Comparison of ENCODE assay signal across 23 cellular contexts in the genomic region with DNA sequence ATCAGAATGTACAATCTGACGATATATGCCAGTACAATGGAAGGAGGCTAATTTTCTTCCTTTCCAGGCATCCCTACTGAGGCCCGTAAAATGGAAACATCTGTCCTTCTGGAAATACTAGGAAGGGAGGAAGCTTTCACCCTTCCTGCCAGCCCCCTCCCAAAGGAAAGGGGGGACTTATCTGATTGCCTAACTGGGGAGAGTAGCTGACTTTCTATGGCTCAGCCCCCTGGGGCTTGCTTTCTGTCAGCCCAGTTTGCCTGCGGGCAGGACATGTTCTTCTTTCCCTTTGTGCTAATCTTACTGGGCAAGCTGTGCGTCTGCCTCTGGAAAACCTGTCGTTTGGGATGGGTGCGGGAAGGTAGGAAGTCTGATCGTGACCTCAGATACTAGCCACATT.
A peak's percentile ranks its signal among the peaks of the same experiment; 100 is the strongest.
DNase-seq lines count a peak whose midpoint lies in the region; ATAC-seq and TF ChIP-seq lines count a peak whose summit lies in the region.
"Had no signal": no experiment of that assay in that cellular context is flagged by ENCODE, and none has a peak within 500 bp of the region (broad histone marks: within the 10 kb centered on the region; RNA-seq: fewer than 3 reads in every experiment).

No MANE protein-coding gene starts in this region.

- ATAC-seq in lower lobe of right lung: no peak
- ATAC-seq: PC-3 had no signal

- H3K27ac Mint-ChIP-seq in glutamatergic neuron (ENCODE audit: unreplicated experiment): peak overlapping the region; percentile 2
- H3K27ac Mint-ChIP-seq in neural crest cell (ENCODE audit: unreplicated experiment): peak overlapping the region; percentile 31
- H3K27ac Mint-ChIP-seq: CD4-positive, CD25-positive, alpha-beta regulatory T cell; HFFc6 had no signal

- no peak overlapping the region for H3K9ac ChIP-seq in SK-N-MC (ENCODE audit: insufficient read length)
- H3K9ac ChIP-seq: BLaER1 had no signal

- DNase-seq in A673 (ENCODE audit: low spot score) (peak; percentile 33), SK-N-MC (ENCODE audit: low read depth, low spot score) (peak; percentile 48), glutamatergic neuron (peak; percentile 32), neural crest cell (ENCODE audit: low read depth, low spot score) (no peak), EL (no peak), lower lobe of right lung (no peak)
- no peak for DNase-seq in activated T-cell treated with anti-CD3 and anti-CD28 coated beads, Interleukin-2, amount 50 U/mL, for 48 hours
- DNase-seq: 8988T; CD4-positive, CD25-positive, alpha-beta regulatory T cell; DMS53; GF-D8; GOT3; HFFc6; Kasumi-1; NCI-H1092 treated with DMSO at 0.1 percent for 48 hours; NCI-H1436 treated with DMSO at 0.1 percent for 48 hours; NCI-H1930; NCI-H2107; NCI-H524; NK-92 treated with Interleukin-12 subunit alpha and Interleukin-12 subunit beta, amount 100 ng/mL, for 24 hours; PC-3 had no signal

- POLR2A ChIA-PET in A673 (lab: Charles Lee; ENCODE audit: low non-redundant PET): no interaction called here

- TF ChIP-seq CTCF in A673 (conservative IDR thresholded peaks at IDR 0.05; ENCODE audit: low read depth, low read length) (no peak), glutamatergic neuron (IDR thresholded peaks at IDR 0.05; ENCODE audit: partially characterized antibody, unreplicated experiment) (no peak), neural crest cell (conservative IDR thresholded peaks at IDR 0.05) (no peak), lower lobe of right lung (IDR thresholded peaks at IDR 0.05) (no peak)

- H3K27ac ChIP-seq in A673 (ENCODE audit: low read depth, low read length, poor library complexity, severe bottlenecking): no peak overlapping the region
- H3K27ac ChIP-seq in SK-N-MC: peak overlapping the region; percentile 34; the same call in 1 of the 2 replicates
- no peak overlapping the region for H3K27ac ChIP-seq in lower lobe of right lung
- H3K27ac ChIP-seq: BLaER1 had no signal

- H3K36me3 Mint-ChIP-seq in glutamatergic neuron (ENCODE audit: unreplicated experiment) (no peaks in the 10 kb centered on the region), neural crest cell (ENCODE audit: low read depth) (no peaks in the 10 kb centered on the region)
- H3K36me3 Mint-ChIP-seq: CD4-positive, CD25-positive, alpha-beta regulatory T cell had no signal

- no peak overlapping the region for H3K4me3 ChIP-seq in A673 (ENCODE audit: low read depth, low read length, poor library complexity, severe bottlenecking)
- peak overlapping the region; percentile 47 for H3K4me3 ChIP-seq in SK-N-MC
- no peak overlapping the region for H3K4me3 ChIP-seq in lower lobe of right lung
- H3K4me3 ChIP-seq: BLaER1, HAP-1 had no signal

- H3K27me3 ChIP-seq in A673 (replicated peaks; ENCODE audit: insufficient read depth, low read depth, low read length, poor library complexity): no peaks in the 10 kb centered on the region
- H3K27me3 ChIP-seq in lower lobe of right lung (ENCODE audit: low read depth): no peaks in the 10 kb centered on the region
- H3K27me3 ChIP-seq: BLaER1 had no signal

- BruUV-seq in A673 (replicated peaks; lab: Mats Ljungman, UMichigan): no TSS peak

- H3K9me3 Mint-ChIP-seq in glutamatergic neuron (ENCODE audit: unreplicated experiment) (peaks cover 5% of the 10 kb centered on the region), neural crest cell (no peaks in the 10 kb centered on the region)
- H3K9me3 Mint-ChIP-seq: HFFc6 had no signal

- peaks cover 19% of the 10 kb centered on the region for H3K4me1 Mint-ChIP-seq in glutamatergic neuron (ENCODE audit: low read depth, unreplicated experiment)
- no peaks in the 10 kb centered on the region for H3K4me1 Mint-ChIP-seq in neural crest cell

- H3K9me3 ChIP-seq in A673 (ENCODE audit: low read depth, low read length, poor library complexity, severe bottlenecking): no peaks in the 10 kb centered on the region
- no peaks in the 10 kb centered on the region for H3K9me3 ChIP-seq in SK-N-MC (ENCODE audit: low read depth, low read length)
- H3K9me3 ChIP-seq in lower lobe of right lung: no peaks in the 10 kb centered on the region
- H3K9me3 ChIP-seq: BLaER1, HAP-1 had no signal

- no peak overlapping the region for H3K4me3 Mint-ChIP-seq in glutamatergic neuron (ENCODE audit: unreplicated experiment)
- H3K4me3 Mint-ChIP-seq in neural crest cell: no peak overlapping the region
- H3K4me3 Mint-ChIP-seq: CD4-positive, CD25-positive, alpha-beta regulatory T cell; HFFc6 had no signal

- no peaks in the 10 kb centered on the region for H3K36me3 ChIP-seq in A673 (ENCODE audit: insufficient read depth, low read length, poor library complexity, severe bottlenecking)
- H3K36me3 ChIP-seq in SK-N-MC (ENCODE audit: insufficient read depth, low read length): no peaks in the 10 kb centered on the region
- no peaks in the 10 kb centered on the region for H3K36me3 ChIP-seq in lower lobe of right lung
- H3K36me3 ChIP-seq: BLaER1, HAP-1 had no signal

- intact Hi-C loops in A673 (cut with micrococcal nuclease; ENCODE audit: unreplicated experiment) (no loop called here), lower lobe of right lung (cut with DNase I) (no loop called here)

- CTCF ChIA-PET in A673 (lab: Charles Lee): no interaction called here

- no peaks in the 10 kb centered on the region for H3K4me1 ChIP-seq in A673 (ENCODE audit: insufficient read depth, low read length, poor library complexity, severe bottlenecking)
- H3K4me1 ChIP-seq in lower lobe of right lung: no peaks in the 10 kb centered on the region
- H3K4me1 ChIP-seq: BLaER1, HAP-1 had no signal

- H3K27me3 Mint-ChIP-seq in glutamatergic neuron (ENCODE audit: unreplicated experiment) (peaks cover under 1% of the 10 kb centered on the region), neural crest cell (ENCODE audit: low read depth) (no peaks in the 10 kb centered on the region)
- H3K27me3 Mint-ChIP-seq: CD4-positive, CD25-positive, alpha-beta regulatory T cell had no signal

Comparison
In these comparisons a context has a peak if more than half of its experiments do, and no peak if none do; other contexts are left out.
1. DNase-seq: peak in A673 (single experiment), SK-N-MC (single experiment) and glutamatergic neuron (single experiment); none in neural crest cell (single experiment), activated T-cell treated with anti-CD3 and anti-CD28 coated beads, Interleukin-2, amount 50 U/mL, for 48 hours (0 of 2), EL (single experiment) and lower lobe of right lung (single experiment).